11 cellular contexts compared by ENCODE assay signal in genomic region chr15:77819271-77819806, GRCh38.
DNase-seq lines count a peak whose midpoint lies in the region; ATAC-seq and TF ChIP-seq lines count a peak whose summit lies in the region.
"Had no signal": no experiment of that assay in that cellular context is flagged by ENCODE, and none has a peak within 500 bp of the region (broad histone marks: within the 10 kb centered on the region; RNA-seq: fewer than 3 reads in every experiment).

No MANE protein-coding gene starts in this region.

- intact Hi-C loops in Calu3 (cut with micrococcal nuclease; ENCODE audit: unreplicated experiment) (no loop called here), prostate gland (cut with DNase I) (no loop called here), sciatic nerve (cut with DNase I) (no loop called here)

- H3K4me3 ChIP-seq in prostate gland: peak overlapping the region; percentile 13 to 24

- DNase-seq in Calu3 (no peak), NCI-H1092 treated with DMSO at 0.1 percent for 48 hours (lab: John Stamatoyannopoulos, UW) (peak; percentile 33), endothelial cell (ENCODE audit: low spot score) (peak; percentile 30), prostate gland (ENCODE audit: low spot score) (no peak), sciatic nerve (ENCODE audit: low spot score) (no peak)
- no peak for DNase-seq in activated CD4-positive, alpha-beta T cell treated with anti-CD3 and anti-CD28 coated beads for 48 hours
- DNase-seq: activated CD4-positive, alpha-beta T cell treated with anti-CD3 and anti-CD28 coated beads, Interleukin-2, amount 50 U/mL, for 1 hour; effector CD8-positive, alpha-beta T cell; NCI-H2029 had no signal

- CTCF ChIA-PET in Calu3 (lab: Charles Lee): interaction anchor here (1.1 to 3.3 kb wide), 4 partner anchors 84 to 185 kb away, joined by 3 to 29 read pairs (median 4); partner anchors contain the start of gene LINGO1

- BruUV-seq in Calu3 (replicated peaks; lab: Mats Ljungman, UMichigan): no TSS peak

- no peaks in the 10 kb centered on the region for H3K9me3 ChIP-seq in prostate gland

- ATAC-seq in sciatic nerve: no peak
- no peak for ATAC-seq in activated T-helper 17 cell treated with anti-CD3 and anti-CD28 coated beads, Interleukin-2, amount 50 U/mL, for 72 hours (replicated peaks)
- no peak for ATAC-seq in HG03039 (IDR thresholded peaks at IDR 0.05; ENCODE audit: unreplicated experiment)

- H3K4me1 Mint-ChIP-seq in Calu3 (ENCODE audit: low read depth, unreplicated experiment) (no peaks in the 10 kb centered on the region), endothelial cell (ENCODE audit: unreplicated experiment) (peaks cover 4% of the 10 kb centered on the region)
- H3K4me1 Mint-ChIP-seq in activated T-helper 17 cell treated with anti-CD3 and anti-CD28 coated beads, Interleukin-2, amount 50 U/mL, for 72 hours: no peaks in the 10 kb centered on the region

- no peaks in the 10 kb centered on the region for H3K4me1 ChIP-seq in prostate gland (replicated peaks)

- H3K27ac ChIP-seq in prostate gland: no peak overlapping the region

- TF ChIP-seq CTCF in Calu3 (IDR thresholded peaks at IDR 0.05; ENCODE audit: unreplicated experiment) (no peak), endothelial cell (IDR thresholded peaks at IDR 0.05; ENCODE audit: unreplicated experiment) (no peak), prostate gland (IDR thresholded peaks at IDR 0.05) (no peak)

- H3K4me3 Mint-ChIP-seq in Calu3 (ENCODE audit: low read depth, unreplicated experiment): peak overlapping the region; percentile 42
- H3K4me3 Mint-ChIP-seq in endothelial cell (ENCODE audit: unreplicated experiment): no peak overlapping the region
- H3K4me3 Mint-ChIP-seq in activated T-helper 17 cell treated with anti-CD3 and anti-CD28 coated beads, Interleukin-2, amount 50 U/mL, for 72 hours: no peak overlapping the region

- H3K27me3 Mint-ChIP-seq in Calu3 (ENCODE audit: unreplicated experiment): peaks cover 83% of the 10 kb centered on the region
- H3K27me3 Mint-ChIP-seq in endothelial cell (ENCODE audit: unreplicated experiment): peaks cover 27% of the 10 kb centered on the region
- peaks cover 45% of the 10 kb centered on the region for H3K27me3 Mint-ChIP-seq in activated T-helper 17 cell treated with anti-CD3 and anti-CD28 coated beads, Interleukin-2, amount 50 U/mL, for 72 hours

- peaks cover 19% of the 10 kb centered on the region for H3K27me3 ChIP-seq in prostate gland (replicated peaks; ENCODE audit: insufficient read depth)

- H3K9me3 Mint-ChIP-seq in Calu3 (ENCODE audit: low read depth, unreplicated experiment): no peaks in the 10 kb centered on the region
- H3K9me3 Mint-ChIP-seq in endothelial cell (ENCODE audit: unreplicated experiment): no peaks in the 10 kb centered on the region
- no peaks in the 10 kb centered on the region for H3K9me3 Mint-ChIP-seq in activated T-helper 17 cell treated with anti-CD3 and anti-CD28 coated beads, Interleukin-2, amount 50 U/mL, for 72 hours

- H3K36me3 Mint-ChIP-seq in Calu3 (ENCODE audit: insufficient read depth, unreplicated experiment) (no peaks in the 10 kb centered on the region), endothelial cell (ENCODE audit: low read depth, unreplicated experiment) (peaks cover 4% of the 10 kb centered on the region)
- no peaks in the 10 kb centered on the region for H3K36me3 Mint-ChIP-seq in activated T-helper 17 cell treated with anti-CD3 and anti-CD28 coated beads, Interleukin-2, amount 50 U/mL, for 72 hours (ENCODE audit: low read depth)

- TF ChIP-seq POLR2A in prostate gland (IDR thresholded peaks at IDR 0.05): no peak

- H3K36me3 ChIP-seq in prostate gland: no peaks in the 10 kb centered on the region

- H3K27ac Mint-ChIP-seq in Calu3 (ENCODE audit: unreplicated experiment) (no peak overlapping the region), endothelial cell (ENCODE audit: unreplicated experiment) (no peak overlapping the region)
- no peak overlapping the region for H3K27ac Mint-ChIP-seq in activated T-helper 17 cell treated with anti-CD3 and anti-CD28 coated beads, Interleukin-2, amount 50 U/mL, for 72 hours

- 0% methylated on average over 52 of the region's 84 CpGs for WGBS in prostate gland

Comparison
In these comparisons a context has a peak if more than half of its experiments do, and no peak if none do; other contexts are left out.
1. DNase-seq: peak in NCI-H1092 treated with DMSO at 0.1 percent for 48 hours (single experiment) and endothelial cell (single experiment); none in Calu3 (single experiment), prostate gland (single experiment), sciatic nerve (single experiment) and activated CD4-positive, alpha-beta T cell treated with anti-CD3 and anti-CD28 coated beads for 48 hours (single experiment).